Comparison of ENCODE assay signal across 1 cellular context in the genomic region with DNA sequence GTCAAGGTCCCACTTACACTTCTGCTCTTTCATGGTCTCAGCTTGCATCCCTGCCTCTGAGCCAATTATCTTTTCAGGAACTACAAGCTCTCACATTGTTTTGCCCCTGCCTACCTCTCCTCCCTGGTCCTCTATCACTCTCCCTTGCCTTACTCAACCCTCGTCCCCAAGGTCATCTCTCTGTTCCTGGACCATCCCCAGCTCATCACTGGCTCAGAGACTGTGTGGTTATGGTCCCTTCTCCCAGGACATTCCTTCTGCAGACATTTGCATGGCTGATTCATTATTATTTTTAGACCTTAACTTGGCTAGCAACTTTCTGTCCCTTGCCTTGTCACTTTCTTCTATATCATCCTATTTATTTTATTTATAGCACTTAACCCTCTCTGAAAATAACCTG.
A peak's percentile ranks its signal among the peaks of the same experiment; 100 is the strongest.
TF ChIP-seq lines count a peak whose summit lies in the region.

No MANE protein-coding gene starts in this region.

TF ChIP-seq in HepG2, 621 proteins besides CTCF, POLR2A, EP300 and RAD21:
- TF ChIP-seq RNF219 (CRISPR knock-in tag; IDR thresholded peaks at IDR 0.05) (no peak), RBM22 (optimal IDR thresholded peaks at IDR 0.05; ENCODE audit: low read length) (peak; percentile 75), GLMP (CRISPR knock-in tag; IDR thresholded peaks at IDR 0.05; ENCODE audit: borderline replicate concordance) (no peak), TCF12 (IDR thresholded peaks at IDR 0.05) (no peak), TCF12 (CRISPR knock-in tag; IDR thresholded peaks at IDR 0.05) (no peak), BCL6 (CRISPR knock-in tag; IDR thresholded peaks at IDR 0.05) (peak; percentile 36; the same call in 1 of the 2 replicates), ZNF101 (CRISPR knock-in tag; IDR thresholded peaks at IDR 0.05; ENCODE audit: borderline replicate concordance, low read depth) (no peak)
TF ChIP-seq in HepG2: peak in this region for 2.
